In the genomic region with DNA sequence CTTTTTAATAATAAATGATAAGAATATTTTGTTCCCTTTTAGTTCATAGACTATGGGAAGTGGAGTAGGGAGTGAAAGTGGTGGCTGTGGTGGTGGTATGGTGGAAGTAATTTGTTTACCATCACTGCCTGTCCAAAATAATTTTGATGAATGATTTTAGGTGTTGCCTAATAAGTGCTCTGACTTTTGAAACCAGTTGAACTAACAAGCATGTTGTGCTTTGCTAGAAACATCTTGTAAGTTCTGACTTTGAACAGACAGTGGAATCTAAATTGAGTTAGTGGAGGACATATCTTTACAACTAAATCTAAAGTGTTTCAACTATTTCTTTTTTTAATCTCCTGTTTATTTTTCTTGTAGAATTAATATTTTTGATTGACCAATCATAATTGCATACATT, we compare ENCODE assay signal across 21 cellular contexts.
"Had no signal": no experiment of that assay in that cellular context is flagged by ENCODE, and none has a peak within 500 bp of the region (broad histone marks: within the 10 kb centered on the region; RNA-seq: fewer than 3 reads in every experiment).

No MANE protein-coding gene starts in this region.

- H3K36me3 ChIP-seq: prostate gland had no signal

- H3K4me1 ChIP-seq: parathyroid adenoma, prostate gland had no signal

- H3K9me3 ChIP-seq: prostate gland, stomach had no signal

- H3K4me3 ChIP-seq: dorsolateral prefrontal cortex, lung, prostate gland, stomach had no signal

- DNase-seq: cortex of kidney; dorsolateral prefrontal cortex; effector CD8-positive, alpha-beta T cell; foreskin fibroblast; immature natural killer cell; kidney; left cardiac atrium; left ventricle myocardium superior; mesenchymal stem cell; midbrain; small intestine; stimulated activated CD4-positive, alpha-beta T cell treated with anti-CD3 and anti-CD28 coated beads, Interleukin-12 subunit alpha, Interleukin-12 subunit beta, amount 100 ng/mL, for 4 hours; stimulated activated naive CD4-positive, alpha-beta T cell; stomach; substantia nigra; trophoblast cell had no signal

- H3K27ac ChIP-seq: dorsolateral prefrontal cortex, parathyroid adenoma, prostate gland, stomach had no signal

- H3K36me3 Mint-ChIP-seq: natural killer cell treated with Interleukin-12 subunit alpha and Interleukin-12 subunit beta and Interleukin-15 and Interleukin-18, amount 100 ng/mL, for 72 hours had no signal

- FAIRE-seq: small intestine had no signal

- H2AFZ ChIP-seq: parathyroid adenoma had no signal

- H3K27me3 ChIP-seq: dorsolateral prefrontal cortex, stomach had no signal

- ATAC-seq: left cardiac atrium; left ventricle myocardium superior; natural killer cell treated with Interleukin-12 subunit alpha and Interleukin-12 subunit beta and Interleukin-15 and Interleukin-18, amount 100 ng/mL, for 72 hours; sciatic nerve had no signal

- H3K27me3 Mint-ChIP-seq: natural killer cell treated with Interleukin-12 subunit alpha and Interleukin-12 subunit beta and Interleukin-15 and Interleukin-18, amount 100 ng/mL, for 72 hours had no signal

- H3K9ac ChIP-seq: parathyroid adenoma had no signal

- H3K9me3 Mint-ChIP-seq: immature natural killer cell; natural killer cell treated with Interleukin-12 subunit alpha and Interleukin-12 subunit beta and Interleukin-15 and Interleukin-18, amount 100 ng/mL, for 72 hours had no signal

- H3K4me3 Mint-ChIP-seq: immature natural killer cell; natural killer cell treated with Interleukin-12 subunit alpha and Interleukin-12 subunit beta and Interleukin-15 and Interleukin-18, amount 100 ng/mL, for 72 hours had no signal

- H3K27ac Mint-ChIP-seq: immature natural killer cell; natural killer cell treated with Interleukin-12 subunit alpha and Interleukin-12 subunit beta and Interleukin-15 and Interleukin-18, amount 100 ng/mL, for 72 hours had no signal

- H3K79me2 ChIP-seq: parathyroid adenoma had no signal
